Comparison of ENCODE assay signal across 1 cellular context in the genomic region with DNA sequence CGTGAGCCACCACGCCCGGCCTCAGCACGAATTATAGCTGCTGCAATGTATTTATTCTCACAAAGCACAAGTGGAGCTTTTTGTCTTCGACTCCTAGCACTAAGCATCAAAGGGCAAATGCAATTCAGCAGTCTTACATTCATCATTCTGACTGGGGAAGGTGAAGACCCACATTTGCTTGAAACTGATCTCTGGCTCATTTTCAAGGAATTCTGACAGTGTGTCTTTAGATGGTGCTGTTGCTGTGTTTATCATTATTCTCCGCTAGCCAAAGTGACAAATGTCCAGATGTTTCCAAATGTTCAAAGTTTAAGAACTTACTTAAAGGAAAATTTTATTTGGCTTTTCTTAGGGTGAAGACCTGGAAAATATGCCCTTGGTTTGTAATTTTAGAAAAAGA.
TF ChIP-seq lines count a peak whose summit lies in the region.

No MANE protein-coding gene starts in this region.

TF ChIP-seq in endothelial cell of umbilical vein, 7 proteins besides CTCF, POLR2A, EP300 and RAD21 (continued from another document):
- TF ChIP-seq, protein P1, sequence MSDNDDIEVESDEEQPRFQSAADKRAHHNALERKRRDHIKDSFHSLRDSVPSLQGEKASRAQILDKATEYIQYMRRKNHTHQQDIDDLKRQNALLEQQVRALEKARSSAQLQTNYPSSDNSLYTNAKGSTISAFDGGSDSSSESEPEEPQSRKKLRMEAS (IDR thresholded peaks at IDR 0.05; ENCODE audit: insufficient read depth, insufficient read length) = no peak
